7 cellular contexts compared by ENCODE assay signal in genomic region chr7:50661345-50662058, GRCh38.
A peak's percentile ranks its signal among the peaks of the same experiment; 100 is the strongest.
DNase-seq lines count a peak whose midpoint lies in the region; ATAC-seq and TF ChIP-seq lines count a peak whose summit lies in the region.

No MANE protein-coding gene starts in this region.

- peak overlapping the region in 1 of 2 experiments; percentile 33 for H3K4me3 ChIP-seq in neutrophil (ENCODE audit: low read depth in 1 of 2, low read length in 1 of 2)
- H3K4me3 ChIP-seq in heart right ventricle: no peak overlapping the region

- H3K27me3 ChIP-seq in neutrophil (no peaks in the 10 kb centered on the region), heart right ventricle (no peaks in the 10 kb centered on the region)

- peak; percentile 60 for ATAC-seq in GM19023 (IDR thresholded peaks at IDR 0.05; ENCODE audit: unreplicated experiment)
- ATAC-seq in HG02678 (IDR thresholded peaks at IDR 0.05; ENCODE audit: unreplicated experiment): peak; percentile 65
- no peak for ATAC-seq in heart right ventricle

- H3K4me1 ChIP-seq in neutrophil (ENCODE audit: control insufficient read depth in 1 of 2, insufficient read depth in 1 of 2, low read depth in 1 of 2, low read length in 1 of 2) (peaks cover 45 to 61% of the 10 kb centered on the region in 2 experiments), heart right ventricle (peaks cover 38 to 96% (median 87%) of the 10 kb centered on the region in 9 donors)

- 56 to 59% methylated on average over 10 of the region's 10 CpGs for WGBS in heart right ventricle, 2 donors

- H3K9me3 ChIP-seq in neutrophil: no peaks in the 10 kb centered on the region
- H3K9me3 ChIP-seq in heart right ventricle: no peaks in the 10 kb centered on the region

- TF ChIP-seq CTCF in neutrophil (IDR thresholded peaks at IDR 0.05): no peak
- TF ChIP-seq CTCF in heart right ventricle (IDR thresholded peaks at IDR 0.05): no peak

- intact Hi-C loops in heart right ventricle (cut with DNase I): no loop called here

- peak overlapping the region; percentile 75 for H3K27ac ChIP-seq in neutrophil
- H3K27ac ChIP-seq in heart right ventricle: peak overlapping the region in 4 of 10 donors; percentile 33 to 51 (median 36)

- DNase-seq in NCI-H69 (lab: John Stamatoyannopoulos, UW) (peak; percentile 22), DMS 273 (lab: John Stamatoyannopoulos, UW; ENCODE audit: unreplicated experiment) (no peak), heart right ventricle (no peak), RKO (ENCODE audit: low spot score) (no peak)

- H3K36me3 ChIP-seq in neutrophil (no peaks in the 10 kb centered on the region), heart right ventricle (peaks cover 0 to 43% (median 0%) of the 10 kb centered on the region in 9 donors)

Comparison
In these comparisons a context has a peak if more than half of its experiments do, and no peak if none do; other contexts are left out.
1. ATAC-seq: peak in GM19023 (single experiment) and HG02678 (single experiment); none in heart right ventricle (0 of 8).